In the genomic region with DNA sequence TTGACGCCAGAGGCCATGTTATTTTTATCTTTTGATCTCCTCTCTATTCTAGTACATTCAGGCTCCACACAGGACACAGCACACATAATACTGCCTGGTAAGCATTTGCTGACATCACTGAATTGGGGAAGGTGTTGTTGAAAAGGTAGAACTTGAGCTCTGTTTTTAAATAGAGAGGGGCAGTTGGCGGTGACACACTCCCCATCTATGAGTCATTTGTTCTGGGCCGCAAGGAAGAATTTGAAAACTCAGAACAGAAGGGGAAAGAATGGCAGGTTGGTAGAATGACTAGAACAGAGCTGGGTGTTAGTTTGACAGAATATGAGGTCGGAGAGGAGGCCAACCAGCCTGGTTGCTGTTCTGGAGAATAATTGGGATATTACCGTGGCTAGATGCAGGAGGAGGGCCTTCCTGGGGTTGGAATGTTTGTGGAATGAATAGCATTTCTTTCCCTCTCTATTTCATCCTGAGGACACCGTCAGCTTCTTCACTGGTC, we compare ENCODE assay signal across 13 cellular contexts. TPM values are rescaled to one million over a fixed set of nuclear protein-coding genes. Genes with fewer than 3 reads are reported as not detected.
DNase-seq lines count a peak whose midpoint lies in the region; ATAC-seq, FAIRE-seq and TF ChIP-seq lines count a peak whose summit lies in the region.
"Had no signal": no experiment of that assay in that cellular context is flagged by ENCODE, and none has a peak within 500 bp of the region (broad histone marks: within the 10 kb centered on the region; RNA-seq: fewer than 3 reads in every experiment).

No MANE protein-coding gene starts in this region.

- H3K27ac ChIP-seq in kidney (ENCODE audit: low read depth in 2 of 2, low read length in 2 of 2) = peak overlapping the region; percentile 40 to 86
- peak overlapping the region; percentile 28 to 60 for H3K27ac ChIP-seq in tibial artery

- DNase-seq in activated naive CD4-positive, alpha-beta T cell treated with anti-CD3 and anti-CD28 coated beads, Interleukin-2, amount 50 U/mL, for 72 hours (ENCODE audit: low spot score in 2 of 2) = no peak
- no peak for DNase-seq in activated naive CD4-positive, alpha-beta T cell treated with anti-CD3 and anti-CD28 coated beads, Interleukin-2, amount 10 ng/mL, durations not matched to agents 7 days and 5 days
- DNase-seq in activated T-helper 2 cell treated with anti-CD3 and anti-CD28 coated beads, Interferon-gamma antibody, Interleukin-2, Interleukin-4, amounts not matched to agents 10 μg/mL and 5 μg/mL and 100 μg/mL, durations not matched to agents 14 hours and 24 hours and 36 hours (ENCODE audit: low spot score) = no peak
- DNase-seq in kidney (no peak), tibial artery (no peak), GM10266 (ENCODE audit: extremely low spot score) (no peak), LoVo (ENCODE audit: low spot score) (no peak)
- DNase-seq: CD4-positive, alpha-beta T cell; retina; T-helper 1 cell had no signal

- no peak for FAIRE-seq in kidney (lab: Jason Lieb, UNC)

- TF ChIP-seq CTCF in kidney (IDR thresholded peaks at IDR 0.05; ENCODE audit: borderline replicate concordance, extremely low read depth, insufficient read depth) (no peak), tibial artery (IDR thresholded peaks at IDR 0.05) (no peak), GM10266 (IDR thresholded peaks at IDR 0.05; ENCODE audit: control insufficient read depth, insufficient read depth, low read depth, missing control alignments) (no peak)

- no peaks in the 10 kb centered on the region for H3K4me1 Mint-ChIP-seq in activated naive CD4-positive, alpha-beta T cell treated with anti-CD3 and anti-CD28 coated beads, Interleukin-2, amount 10 ng/mL, durations not matched to agents 7 days and 5 days
- H3K4me1 Mint-ChIP-seq in activated T-helper 2 cell treated with anti-CD3 and anti-CD28 coated beads, Interferon-gamma antibody, Interleukin-2, Interleukin-4, amounts not matched to agents 10 μg/mL and 5 μg/mL and 100 μg/mL, durations not matched to agents 14 hours and 24 hours and 36 hours (ENCODE audit: low read depth) = peaks cover 9% of the 10 kb centered on the region
- H3K4me1 Mint-ChIP-seq: IgD-negative memory B cell had no signal

- no peak overlapping the region for H3K9ac ChIP-seq in kidney (ENCODE audit: low read length in 2 of 2)

- H3K9me3 ChIP-seq in kidney (ENCODE audit: control insufficient read depth in 1 of 2, low read length in 2 of 2) (no peaks in the 10 kb centered on the region), tibial artery (no peaks in the 10 kb centered on the region)

- H3K4me3 ChIP-seq in kidney (ENCODE audit: low read length in 2 of 2) (no peak overlapping the region), tibial artery (no peak overlapping the region)

- no peaks in the 10 kb centered on the region for H3K36me3 ChIP-seq in kidney (ENCODE audit: control insufficient read depth in 1 of 2, insufficient read depth in 2 of 2, low read length in 2 of 2)
- no peaks in the 10 kb centered on the region for H3K36me3 ChIP-seq in tibial artery

- H3K4me3 Mint-ChIP-seq in activated naive CD4-positive, alpha-beta T cell treated with anti-CD3 and anti-CD28 coated beads, Interleukin-2, amount 10 ng/mL, durations not matched to agents 7 days and 5 days = no peak overlapping the region
- no peak overlapping the region for H3K4me3 Mint-ChIP-seq in activated T-helper 2 cell treated with anti-CD3 and anti-CD28 coated beads, Interferon-gamma antibody, Interleukin-2, Interleukin-4, amounts not matched to agents 10 μg/mL and 5 μg/mL and 100 μg/mL, durations not matched to agents 14 hours and 24 hours and 36 hours (ENCODE audit: low read depth)
- H3K4me3 Mint-ChIP-seq: CD4-positive, alpha-beta T cell; dendritic cell treated with granulocyte-macrophage colony-stimulating factor and Interleukin-4, amounts not matched to agents 40 ng/mL and 50 ng/mL, for 4 days; IgD-negative memory B cell had no signal

- intact Hi-C loops in activated T-helper 2 cell treated with anti-CD3 and anti-CD28 coated beads, Interferon-gamma antibody, Interleukin-2, Interleukin-4, amounts not matched to agents 10 μg/mL and 5 μg/mL and 100 μg/mL, durations not matched to agents 14 hours and 24 hours and 36 hours (cut with micrococcal nuclease) = no loop called here
- intact Hi-C loops in kidney (cut with DNase I) (no loop called here), tibial artery (cut with DNase I; ENCODE audit: low total_unique reads) (no loop called here)

- H3K9me3 Mint-ChIP-seq in activated naive CD4-positive, alpha-beta T cell treated with anti-CD3 and anti-CD28 coated beads, Interleukin-2, amount 50 U/mL, for 72 hours = no peaks in the 10 kb centered on the region
- no peaks in the 10 kb centered on the region for H3K9me3 Mint-ChIP-seq in activated naive CD4-positive, alpha-beta T cell treated with anti-CD3 and anti-CD28 coated beads, Interleukin-2, amount 10 ng/mL, durations not matched to agents 7 days and 5 days
- H3K9me3 Mint-ChIP-seq in activated T-helper 2 cell treated with anti-CD3 and anti-CD28 coated beads, Interferon-gamma antibody, Interleukin-2, Interleukin-4, amounts not matched to agents 10 μg/mL and 5 μg/mL and 100 μg/mL, durations not matched to agents 14 hours and 24 hours and 36 hours = no peaks in the 10 kb centered on the region
- H3K9me3 Mint-ChIP-seq: CD4-positive, alpha-beta T cell; dendritic cell treated with granulocyte-macrophage colony-stimulating factor and Interleukin-4, amounts not matched to agents 40 ng/mL and 50 ng/mL, for 4 days; IgD-negative memory B cell had no signal

- peak; percentile 33 to 58 for ATAC-seq in activated naive CD4-positive, alpha-beta T cell treated with anti-CD3 and anti-CD28 coated beads, Interleukin-2, amount 50 U/mL, for 72 hours
- ATAC-seq in GM18873 (IDR thresholded peaks at IDR 0.05; ENCODE audit: low FRiP score, unreplicated experiment) = no peak

- CTCF ChIA-PET in activated naive CD4-positive, alpha-beta T cell treated with anti-CD3 and anti-CD28 coated beads, Interleukin-2, amount 10 ng/mL, durations not matched to agents 7 days and 5 days (lab: Charles Lee) = no interaction called here

- no peaks in the 10 kb centered on the region for H3K36me3 Mint-ChIP-seq in activated naive CD4-positive, alpha-beta T cell treated with anti-CD3 and anti-CD28 coated beads, Interleukin-2, amount 50 U/mL, for 72 hours
- no peaks in the 10 kb centered on the region for H3K36me3 Mint-ChIP-seq in activated naive CD4-positive, alpha-beta T cell treated with anti-CD3 and anti-CD28 coated beads, Interleukin-2, amount 10 ng/mL, durations not matched to agents 7 days and 5 days
- no peaks in the 10 kb centered on the region for H3K36me3 Mint-ChIP-seq in activated T-helper 2 cell treated with anti-CD3 and anti-CD28 coated beads, Interferon-gamma antibody, Interleukin-2, Interleukin-4, amounts not matched to agents 10 μg/mL and 5 μg/mL and 100 μg/mL, durations not matched to agents 14 hours and 24 hours and 36 hours (ENCODE audit: low read depth)
- H3K36me3 Mint-ChIP-seq: IgD-negative memory B cell had no signal

- H3K27ac Mint-ChIP-seq in activated naive CD4-positive, alpha-beta T cell treated with anti-CD3 and anti-CD28 coated beads, Interleukin-2, amount 50 U/mL, for 72 hours = peak overlapping the region in 1 of 2 donors; percentile 16
- no peak overlapping the region for H3K27ac Mint-ChIP-seq in activated naive CD4-positive, alpha-beta T cell treated with anti-CD3 and anti-CD28 coated beads, Interleukin-2, amount 10 ng/mL, durations not matched to agents 7 days and 5 days
- H3K27ac Mint-ChIP-seq in activated T-helper 2 cell treated with anti-CD3 and anti-CD28 coated beads, Interferon-gamma antibody, Interleukin-2, Interleukin-4, amounts not matched to agents 10 μg/mL and 5 μg/mL and 100 μg/mL, durations not matched to agents 14 hours and 24 hours and 36 hours = peak overlapping the region; percentile 13
- H3K27ac Mint-ChIP-seq: CD4-positive, alpha-beta T cell; dendritic cell treated with granulocyte-macrophage colony-stimulating factor and Interleukin-4, amounts not matched to agents 40 ng/mL and 50 ng/mL, for 4 days had no signal

- H3K27me3 Mint-ChIP-seq in activated naive CD4-positive, alpha-beta T cell treated with anti-CD3 and anti-CD28 coated beads, Interleukin-2, amount 10 ng/mL, durations not matched to agents 7 days and 5 days = peaks cover 26% of the 10 kb centered on the region
- no peaks in the 10 kb centered on the region for H3K27me3 Mint-ChIP-seq in activated T-helper 2 cell treated with anti-CD3 and anti-CD28 coated beads, Interferon-gamma antibody, Interleukin-2, Interleukin-4, amounts not matched to agents 10 μg/mL and 5 μg/mL and 100 μg/mL, durations not matched to agents 14 hours and 24 hours and 36 hours (ENCODE audit: low read depth)

- H3K4me1 ChIP-seq in kidney (ENCODE audit: control insufficient read depth in 1 of 2, insufficient read depth in 1 of 2, low read depth in 1 of 2, low read length in 2 of 2) (peaks cover 10 to 12% of the 10 kb centered on the region in 2 donors), tibial artery (peaks cover 0 to 58% (median 37%) of the 10 kb centered on the region in 4 donors)

- no peaks in the 10 kb centered on the region for H3K27me3 ChIP-seq in tibial artery

RNA-seq across cellular contexts. Expression of a gene that starts 52.1 kb away (rescaled TPM):
- 1 to 10 TPM; 1.9 to 2.3 TPM for total RNA-seq in activated naive CD4-positive, alpha-beta T cell treated with anti-CD3 and anti-CD28 coated beads, Interleukin-2, amount 50 U/mL, for 72 hours
- total RNA-seq in activated T-helper 2 cell treated with anti-CD3 and anti-CD28 coated beads, Interferon-gamma antibody, Interleukin-2, Interleukin-4, amounts not matched to agents 10 μg/mL and 5 μg/mL and 100 μg/mL, durations not matched to agents 14 hours and 24 hours and 36 hours = 3.1 and 3.8 TPM in 2 replicates
- 71.3 TPM for total RNA-seq in kidney
- 25.0 TPM for polyA plus RNA-seq in kidney (ENCODE audit: insufficient read depth, low read depth, low replicate concordance)

Comparison
In these comparisons a context has a peak if more than half of its experiments do, and no peak if none do; other contexts are left out.
1. RNA of a gene that starts 52.1 kb away (total RNA-seq): 71.3 TPM in kidney (single experiment); 3.1 to 3.8 TPM in activated T-helper 2 cell treated with anti-CD3 and anti-CD28 coated beads, Interferon-gamma antibody, Interleukin-2, Interleukin-4, amounts not matched to agents 10 μg/mL and 5 μg/mL and 100 μg/mL, durations not matched to agents 14 hours and 24 hours and 36 hours and 1.9 to 2.3 TPM in activated naive CD4-positive, alpha-beta T cell treated with anti-CD3 and anti-CD28 coated beads, Interleukin-2, amount 50 U/mL, for 72 hours; every median in the first group is over 10 times any median in the second.